In the genomic region with DNA sequence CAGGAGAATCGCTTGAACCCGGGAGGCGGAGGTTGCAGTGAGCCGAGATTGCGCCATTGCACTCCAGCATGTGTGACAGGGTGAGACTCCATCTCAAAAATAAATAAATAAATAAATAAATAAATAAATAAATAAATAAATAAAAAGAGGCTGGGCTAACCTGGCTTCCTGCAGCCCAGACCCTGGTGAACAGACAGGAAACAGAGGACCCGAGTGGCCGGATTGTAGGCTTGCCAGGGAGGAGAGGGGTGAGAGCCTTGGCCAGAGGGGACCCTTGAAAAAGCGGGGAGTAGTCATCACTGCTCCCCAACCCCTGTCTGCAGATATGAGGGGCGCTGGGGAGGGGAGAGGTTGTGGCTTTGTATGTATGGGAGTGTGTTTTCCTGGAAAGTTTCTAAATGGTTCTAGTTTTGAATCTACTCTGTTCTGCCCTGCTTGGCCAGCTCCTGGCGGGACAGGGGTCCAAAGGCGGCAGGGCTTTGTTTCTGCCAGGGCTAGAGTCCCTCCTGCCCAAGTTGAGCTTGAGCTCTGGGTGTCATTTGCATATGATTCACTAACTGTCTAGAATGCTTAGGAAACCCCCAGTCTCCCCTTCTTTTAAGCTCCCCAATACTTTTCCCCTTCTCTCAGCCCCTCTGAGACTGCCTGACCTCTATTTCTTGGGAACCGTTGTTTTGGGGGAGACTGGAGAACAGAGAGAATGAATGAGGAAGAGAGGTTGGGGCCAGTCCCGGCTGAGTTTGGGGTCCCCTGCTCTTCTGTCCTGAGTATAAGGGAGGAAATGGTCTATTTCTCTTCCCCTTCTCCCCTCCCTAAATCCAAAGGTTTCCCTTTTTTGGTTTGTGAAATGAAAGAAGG, we compare ENCODE assay signal across 9 cellular contexts. TPM values are rescaled to one million over a fixed set of nuclear protein-coding genes. Genes with fewer than 3 reads are reported as not detected.
DNase-seq lines count a peak whose midpoint lies in the region; ATAC-seq and TF ChIP-seq lines count a peak whose summit lies in the region.
"Had no signal": no experiment of that assay in that cellular context is flagged by ENCODE, and none has a peak within 500 bp of the region (broad histone marks: within the 10 kb centered on the region; RNA-seq: fewer than 3 reads in every experiment).

No MANE protein-coding gene starts in this region.

- H3K9me3 ChIP-seq in T-helper 17 cell (ENCODE audit: control insufficient read depth, low read length, poor library complexity, severe bottlenecking): no peaks in the 10 kb centered on the region
- H3K9me3 ChIP-seq in heart right ventricle: no peaks in the 10 kb centered on the region

- ATAC-seq in T-helper 17 cell (peak; percentile 6), heart right ventricle (no peak)
- no peak for ATAC-seq in stimulated activated naive CD8-positive, alpha-beta T cell treated with anti-CD3 and anti-CD28 coated beads, Interleukin-15, amount 100 ng/mL, for 72 hours

- H3K27ac ChIP-seq in heart right ventricle: peak overlapping the region in 9 of 10 donors; percentile 59 to 98 (median 97)

- H3K36me3 ChIP-seq in heart right ventricle: no peaks in the 10 kb centered on the region

- no peaks in the 10 kb centered on the region for H3K27me3 ChIP-seq in heart right ventricle

- no peak for TF ChIP-seq CTCF in heart right ventricle (IDR thresholded peaks at IDR 0.05)

- intact Hi-C loops in heart right ventricle (cut with DNase I): loop anchor here in 1 of 10 donors (1.0 kb wide), 1 partner anchor 14 kb away; no protein-coding TSS in a partner anchor

- peaks cover 74% of the 10 kb centered on the region for H3K4me1 Mint-ChIP-seq in T-helper 17 cell
- peaks cover 99% of the 10 kb centered on the region for H3K4me1 Mint-ChIP-seq in stimulated activated naive CD8-positive, alpha-beta T cell treated with anti-CD3 and anti-CD28 coated beads, Interleukin-15, amount 100 ng/mL, for 72 hours

- H3K27me3 Mint-ChIP-seq in T-helper 17 cell: no peaks in the 10 kb centered on the region
- no peaks in the 10 kb centered on the region for H3K27me3 Mint-ChIP-seq in stimulated activated naive CD8-positive, alpha-beta T cell treated with anti-CD3 and anti-CD28 coated beads, Interleukin-15, amount 100 ng/mL, for 72 hours

- no peaks in the 10 kb centered on the region for H3K9me3 Mint-ChIP-seq in stimulated activated naive CD8-positive, alpha-beta T cell treated with anti-CD3 and anti-CD28 coated beads, Interleukin-15, amount 100 ng/mL, for 72 hours

- H3K4me3 Mint-ChIP-seq in T-helper 17 cell: peak overlapping the region; percentile 96
- peak overlapping the region; percentile 88 to 91 for H3K4me3 Mint-ChIP-seq in stimulated activated naive CD8-positive, alpha-beta T cell treated with anti-CD3 and anti-CD28 coated beads, Interleukin-15, amount 100 ng/mL, for 72 hours

- DNase-seq in T-helper 17 cell (peak in 1 of 3 donors; percentile 44), heart right ventricle (no peak), GF-D8 (lab: John Stamatoyannopoulos, UW) (no peak), anterior cingulate cortex (lab: John Stamatoyannopoulos, UW) (no peak), NCI-H69 (lab: John Stamatoyannopoulos, UW) (no peak), HuH-7.5 (ENCODE audit: low spot score) (no peak)
- no peak for DNase-seq in stimulated activated naive CD8-positive, alpha-beta T cell treated with anti-CD3 and anti-CD28 coated beads, Interleukin-15, amount 100 ng/mL, for 72 hours

- peak overlapping the region in 1 of 10 donors; percentile 34 for H3K4me3 ChIP-seq in heart right ventricle

- WGBS in heart right ventricle, 2 donors: 80 to 81% methylated on average over 13 of the region's 13 CpGs

- peaks cover 70 to 100% (median 99%) of the 10 kb centered on the region in 9 donors for H3K4me1 ChIP-seq in heart right ventricle

- peaks cover 6% of the 10 kb centered on the region for H3K36me3 Mint-ChIP-seq in T-helper 17 cell (ENCODE audit: low read depth)

- peak overlapping the region; percentile 99 for H3K27ac Mint-ChIP-seq in T-helper 17 cell
- peak overlapping the region; percentile 95 to 98 for H3K27ac Mint-ChIP-seq in stimulated activated naive CD8-positive, alpha-beta T cell treated with anti-CD3 and anti-CD28 coated beads, Interleukin-15, amount 100 ng/mL, for 72 hours

- peak; percentile 34 for TF ChIP-seq POLR2A in GM19099 (IDR thresholded peaks at IDR 0.05; ENCODE audit: extremely low read depth, insufficient read length, low read depth)

RNA-seq across cellular contexts. Expression of a gene that starts 16.4 kb away (rescaled TPM):
- 100 to 1,000 TPM in 1 of 2 donors, 10 to 100 TPM in 1; 97.0 to 106 TPM for total RNA-seq in T-helper 17 cell
- 10 to 100 TPM; 11.2 to 34.0 (median 18.3) TPM for total RNA-seq in heart right ventricle
- 10 to 100 TPM; 19.0 to 20.8 TPM for polyA plus RNA-seq in heart right ventricle

RNA-seq across cellular contexts. Expression of a gene that starts 37.7 kb away (rescaled TPM):
- total RNA-seq in T-helper 17 cell: 1 to 10 TPM; 1.2 to 2.7 TPM
- total RNA-seq in heart right ventricle: 1 to 10 TPM in 4 of 10 donors, under 1 TPM in 6; 0.49 to 3.0 (median 0.86) TPM
- polyA plus RNA-seq in heart right ventricle: 1 to 10 TPM in 1 of 2 donors, under 1 TPM in 1; 0.66 to 1.8 TPM

RNA-seq across cellular contexts. Expression of a gene that starts 39.2 kb away (rescaled TPM):
- total RNA-seq in T-helper 17 cell (not detected), heart right ventricle (1 to 10 TPM in 9 of 10 donors, under 1 TPM in 1; 0.79 to 6.2 (median 2.1) TPM)
- under 1 TPM; 0.65 to 0.88 TPM for polyA plus RNA-seq in heart right ventricle
- total RNA-seq: myocyte had no signal
